ENCODE assay signal across 2 cellular contexts in the genomic region with DNA sequence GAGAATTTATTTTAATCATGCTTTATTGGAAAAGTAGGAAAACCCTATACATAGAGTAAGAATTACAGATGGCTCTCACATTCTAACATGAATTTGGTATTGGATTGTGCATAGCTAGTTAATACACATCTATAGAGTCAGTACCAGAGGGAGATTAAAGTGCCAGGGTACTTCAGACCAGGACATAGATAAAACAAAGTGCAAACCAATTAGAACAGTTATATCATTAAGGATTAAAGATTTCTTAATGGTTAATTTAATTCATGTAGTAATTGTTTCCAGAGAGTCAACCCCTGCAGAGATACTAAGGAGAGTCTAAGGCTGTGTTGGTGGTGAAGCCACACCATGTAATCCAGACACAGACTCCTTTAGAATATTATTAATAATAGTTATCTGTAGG.
TF ChIP-seq lines count a peak whose summit lies in the region.

No MANE protein-coding gene starts in this region.

TF ChIP-seq in SK-N-SH, 30 proteins besides CTCF, POLR2A, EP300 and RAD21:
- TF ChIP-seq TCF12 (IDR thresholded peaks at IDR 0.05), result no peak
- TF ChIP-seq, protein P1, sequence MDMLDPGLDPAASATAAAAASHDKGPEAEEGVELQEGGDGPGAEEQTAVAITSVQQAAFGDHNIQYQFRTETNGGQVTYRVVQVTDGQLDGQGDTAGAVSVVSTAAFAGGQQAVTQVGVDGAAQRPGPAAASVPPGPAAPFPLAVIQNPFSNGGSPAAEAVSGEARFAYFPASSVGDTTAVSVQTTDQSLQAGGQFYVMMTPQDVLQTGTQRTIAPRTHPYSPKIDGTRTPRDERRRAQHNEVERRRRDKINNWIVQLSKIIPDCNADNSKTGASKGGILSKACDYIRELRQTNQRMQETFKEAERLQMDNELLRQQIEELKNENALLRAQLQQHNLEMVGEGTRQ (IDR thresholded peaks at IDR 0.05; ENCODE audit: borderline replicate concordance, low read depth, low read length), result no peak
- no peak for TF ChIP-seq MAX (IDR thresholded peaks at IDR 0.05; ENCODE audit: low read depth)
- TF ChIP-seq POLR2AphosphoS5 (IDR thresholded peaks at IDR 0.05; ENCODE audit: low read depth, low read length), result no peak
- TF ChIP-seq MEF2A (IDR thresholded peaks at IDR 0.05; ENCODE audit: borderline replicate concordance, low read depth), result no peak
- TF ChIP-seq FOSL2 (IDR thresholded peaks at IDR 0.05; ENCODE audit: borderline replicate concordance, low read depth), result no peak

TF ChIP-seq in GM12878, 131 proteins besides CTCF, POLR2A, EP300 and RAD21:
- TF ChIP-seq MYB (IDR thresholded peaks at IDR 0.05; ENCODE audit: borderline replicate concordance, low read depth, low read length) (no peak), ATF3 (IDR thresholded peaks at IDR 0.05; ENCODE audit: borderline replicate concordance, extremely low read depth, low read depth, low read length) (no peak), MTA2 (IDR thresholded peaks at IDR 0.05; ENCODE audit: low read depth) (no peak), SMAD5 (IDR thresholded peaks at IDR 0.05; ENCODE audit: low read depth) (no peak), SP1 (IDR thresholded peaks at IDR 0.05; ENCODE audit: low read depth, low read length) (no peak), SMAD1 (IDR thresholded peaks at IDR 0.05; ENCODE audit: low read depth, partially characterized antibody) (no peak), IRF5 (IDR thresholded peaks at IDR 0.05; ENCODE audit: borderline replicate concordance) (no peak), RELA (IDR thresholded peaks at IDR 0.05; ENCODE audit: borderline replicate concordance, partially characterized antibody) (no peak), STAT1 (conservative IDR thresholded peaks at IDR 0.05) (no peak), BCL3 (IDR thresholded peaks at IDR 0.05; ENCODE audit: borderline replicate concordance, insufficient read depth, low read depth, low read length, poor library complexity, severe bottlenecking) (no peak), RAD51 (IDR thresholded peaks at IDR 0.05) (no peak), TARDBP (IDR thresholded peaks at IDR 0.05; ENCODE audit: borderline replicate concordance) (no peak), BMI1 (IDR thresholded peaks at IDR 0.05; ENCODE audit: borderline replicate concordance) (no peak)
- TF ChIP-seq, protein P2, sequence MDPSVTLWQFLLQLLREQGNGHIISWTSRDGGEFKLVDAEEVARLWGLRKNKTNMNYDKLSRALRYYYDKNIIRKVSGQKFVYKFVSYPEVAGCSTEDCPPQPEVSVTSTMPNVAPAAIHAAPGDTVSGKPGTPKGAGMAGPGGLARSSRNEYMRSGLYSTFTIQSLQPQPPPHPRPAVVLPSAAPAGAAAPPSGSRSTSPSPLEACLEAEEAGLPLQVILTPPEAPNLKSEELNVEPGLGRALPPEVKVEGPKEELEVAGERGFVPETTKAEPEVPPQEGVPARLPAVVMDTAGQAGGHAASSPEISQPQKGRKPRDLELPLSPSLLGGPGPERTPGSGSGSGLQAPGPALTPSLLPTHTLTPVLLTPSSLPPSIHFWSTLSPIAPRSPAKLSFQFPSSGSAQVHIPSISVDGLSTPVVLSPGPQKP (IDR thresholded peaks at IDR 0.05; ENCODE audit: low read depth, low read length), result no peak
- TF ChIP-seq, protein P3, sequence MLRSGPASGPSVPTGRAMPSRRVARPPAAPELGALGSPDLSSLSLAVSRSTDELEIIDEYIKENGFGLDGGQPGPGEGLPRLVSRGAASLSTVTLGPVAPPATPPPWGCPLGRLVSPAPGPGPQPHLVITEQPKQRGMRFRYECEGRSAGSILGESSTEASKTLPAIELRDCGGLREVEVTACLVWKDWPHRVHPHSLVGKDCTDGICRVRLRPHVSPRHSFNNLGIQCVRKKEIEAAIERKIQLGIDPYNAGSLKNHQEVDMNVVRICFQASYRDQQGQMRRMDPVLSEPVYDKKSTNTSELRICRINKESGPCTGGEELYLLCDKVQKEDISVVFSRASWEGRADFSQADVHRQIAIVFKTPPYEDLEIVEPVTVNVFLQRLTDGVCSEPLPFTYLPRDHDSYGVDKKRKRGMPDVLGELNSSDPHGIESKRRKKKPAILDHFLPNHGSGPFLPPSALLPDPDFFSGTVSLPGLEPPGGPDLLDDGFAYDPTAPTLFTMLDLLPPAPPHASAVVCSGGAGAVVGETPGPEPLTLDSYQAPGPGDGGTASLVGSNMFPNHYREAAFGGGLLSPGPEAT (IDR thresholded peaks at IDR 0.05; ENCODE audit: low read depth), result no peak
- TF ChIP-seq, protein P4, sequence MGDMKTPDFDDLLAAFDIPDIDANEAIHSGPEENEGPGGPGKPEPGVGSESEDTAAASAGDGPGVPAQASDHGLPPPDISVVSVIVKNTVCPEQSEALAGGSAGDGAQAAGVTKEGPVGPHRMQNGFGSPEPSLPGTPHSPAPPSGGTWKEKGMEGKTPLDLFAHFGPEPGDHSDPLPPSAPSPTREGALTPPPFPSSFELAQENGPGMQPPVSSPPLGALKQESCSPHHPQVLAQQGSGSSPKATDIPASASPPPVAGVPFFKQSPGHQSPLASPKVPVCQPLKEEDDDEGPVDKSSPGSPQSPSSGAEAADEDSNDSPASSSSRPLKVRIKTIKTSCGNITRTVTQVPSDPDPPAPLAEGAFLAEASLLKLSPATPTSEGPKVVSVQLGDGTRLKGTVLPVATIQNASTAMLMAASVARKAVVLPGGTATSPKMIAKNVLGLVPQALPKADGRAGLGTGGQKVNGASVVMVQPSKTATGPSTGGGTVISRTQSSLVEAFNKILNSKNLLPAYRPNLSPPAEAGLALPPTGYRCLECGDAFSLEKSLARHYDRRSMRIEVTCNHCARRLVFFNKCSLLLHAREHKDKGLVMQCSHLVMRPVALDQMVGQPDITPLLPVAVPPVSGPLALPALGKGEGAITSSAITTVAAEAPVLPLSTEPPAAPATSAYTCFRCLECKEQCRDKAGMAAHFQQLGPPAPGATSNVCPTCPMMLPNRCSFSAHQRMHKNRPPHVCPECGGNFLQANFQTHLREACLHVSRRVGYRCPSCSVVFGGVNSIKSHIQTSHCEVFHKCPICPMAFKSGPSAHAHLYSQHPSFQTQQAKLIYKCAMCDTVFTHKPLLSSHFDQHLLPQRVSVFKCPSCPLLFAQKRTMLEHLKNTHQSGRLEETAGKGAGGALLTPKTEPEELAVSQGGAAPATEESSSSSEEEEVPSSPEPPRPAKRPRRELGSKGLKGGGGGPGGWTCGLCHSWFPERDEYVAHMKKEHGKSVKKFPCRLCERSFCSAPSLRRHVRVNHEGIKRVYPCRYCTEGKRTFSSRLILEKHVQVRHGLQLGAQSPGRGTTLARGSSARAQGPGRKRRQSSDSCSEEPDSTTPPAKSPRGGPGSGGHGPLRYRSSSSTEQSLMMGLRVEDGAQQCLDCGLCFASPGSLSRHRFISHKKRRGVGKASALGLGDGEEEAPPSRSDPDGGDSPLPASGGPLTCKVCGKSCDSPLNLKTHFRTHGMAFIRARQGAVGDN (IDR thresholded peaks at IDR 0.05), result no peak
